ENCODE assay signal across 21 cellular contexts in genomic region chr14:64495252-64495651, GRCh38. TPM values are rescaled to one million over a fixed set of nuclear protein-coding genes. Genes with fewer than 3 reads are reported as not detected.
"Had no signal": no experiment of that assay in that cellular context is flagged by ENCODE, and none has a peak within 500 bp of the region (broad histone marks: within the 10 kb centered on the region; RNA-seq: fewer than 3 reads in every experiment).

No MANE protein-coding gene starts in this region.

- H3K4me1 ChIP-seq: colonic mucosa, lower lobe of right lung had no signal

- H3K4me1 Mint-ChIP-seq: neural crest cell had no signal

- H3K4me3 Mint-ChIP-seq: immature natural killer cell, natural killer cell, neural crest cell had no signal

- H3K27ac ChIP-seq: colonic mucosa, esophagus squamous epithelium, left lung, lower lobe of right lung, ovary, right atrium auricular region, sigmoid colon, skin epidermis, stomach, thoracic aorta, transverse colon had no signal

- H3K9me3 ChIP-seq: colonic mucosa, esophagus squamous epithelium, left lung, lower lobe of right lung, mucosa of descending colon, ovary, right atrium auricular region, sigmoid colon, stomach, thoracic aorta, transverse colon had no signal

- DNase-seq: colonic mucosa; dermis blood vessel endothelial cell; esophagus squamous epithelium; foreskin fibroblast; immature natural killer cell; left lung; lower lobe of right lung; mucosa of descending colon; natural killer cell; ovary; sigmoid colon; stimulated activated CD4-positive, alpha-beta T cell treated with anti-CD3 and anti-CD28 coated beads, Interleukin-2, amount 100 ng/mL, for 24 hours; stimulated activated CD4-positive, alpha-beta T cell treated with anti-CD3 and anti-CD28 coated beads, Interleukin-4, amount 100 ng/mL, for 4 hours; stimulated activated naive CD4-positive, alpha-beta T cell; stomach; substantia nigra; transverse colon had no signal

- H3K36me3 ChIP-seq: colonic mucosa, ovary, right atrium auricular region, transverse colon had no signal

- H3K27ac Mint-ChIP-seq: natural killer cell had no signal

- H3K36me3 Mint-ChIP-seq: natural killer cell had no signal

- H3K27me3 ChIP-seq: colonic mucosa, esophagus squamous epithelium, left lung, ovary, right atrium auricular region, sigmoid colon, stomach, transverse colon had no signal

- H3K9me3 Mint-ChIP-seq: immature natural killer cell, natural killer cell, neural crest cell had no signal

- ATAC-seq: left lung, lower lobe of right lung, mucosa of descending colon, natural killer cell had no signal

- H3K4me3 ChIP-seq: colonic mucosa, esophagus squamous epithelium, left lung, lower lobe of right lung, mucosa of descending colon, ovary, right atrium auricular region, sigmoid colon, skin epidermis, stomach, thoracic aorta, transverse colon had no signal

RNA-seq across cellular contexts. Expression of gene PPP1R36, which starts 54.5 kb away (rescaled TPM):
- total RNA-seq: thoracic aorta had no signal
